In the genomic region with DNA sequence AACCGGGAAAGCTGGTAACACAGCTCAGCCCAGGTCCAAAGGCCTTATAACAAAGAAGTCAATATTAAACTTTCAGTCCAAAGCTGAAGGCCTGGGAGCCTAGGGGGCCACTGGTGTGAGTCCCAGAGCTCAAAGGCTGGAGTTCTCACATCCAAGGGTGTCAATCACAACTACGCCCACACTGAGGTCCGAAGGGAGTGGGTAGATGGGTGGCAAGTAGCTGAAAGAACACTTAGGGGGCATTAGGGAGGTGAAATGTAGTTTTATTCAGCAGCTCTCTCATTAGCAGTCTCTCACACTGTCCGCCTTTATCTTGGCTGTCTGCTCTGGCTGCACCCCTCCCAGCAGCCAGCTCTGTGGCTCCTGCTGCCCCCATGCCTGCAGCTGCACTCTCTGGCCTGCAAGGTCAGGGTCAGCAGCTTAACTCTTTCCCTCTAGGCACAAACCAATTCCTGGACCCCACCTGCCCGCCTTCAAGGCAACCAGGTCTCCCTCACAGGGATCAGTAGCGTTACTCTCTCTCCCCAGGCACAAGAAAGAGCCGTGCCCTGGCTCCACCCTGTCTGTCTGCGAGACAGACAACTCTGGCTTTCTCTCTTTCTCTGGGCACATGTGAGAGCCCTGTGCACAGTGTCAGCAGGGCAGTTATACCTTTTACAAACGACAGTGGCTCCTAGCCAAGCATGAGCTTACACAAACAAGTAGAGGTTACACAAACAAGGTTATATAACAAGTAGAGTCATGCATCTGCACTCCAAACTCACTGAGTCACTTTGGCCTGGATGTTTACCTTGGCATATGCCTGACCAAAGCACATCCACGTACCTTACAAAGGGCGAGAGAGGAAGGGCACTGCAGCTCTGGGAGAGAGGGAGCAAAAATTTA, we compare ENCODE assay signal across 14 cellular contexts.
DNase-seq lines count a peak whose midpoint lies in the region; ATAC-seq and TF ChIP-seq lines count a peak whose summit lies in the region.
"Had no signal": no experiment of that assay in that cellular context is flagged by ENCODE, and none has a peak within 500 bp of the region (broad histone marks: within the 10 kb centered on the region; RNA-seq: fewer than 3 reads in every experiment).

No MANE protein-coding gene starts in this region.

- ATAC-seq in omental fat pad (ENCODE audit: low FRiP score) = no peak
- ATAC-seq: T-helper 17 cell had no signal

- peaks cover 0 to 4% (median 0%) of the 10 kb centered on the region in 4 donors for H3K4me1 ChIP-seq in stomach
- H3K4me1 ChIP-seq: HAP-1 had no signal

- intact Hi-C loops in stomach (cut with DNase I; ENCODE audit: low total_unique reads) = no loop called here

- no peaks in the 10 kb centered on the region for H3K27me3 ChIP-seq in stomach

- WGBS in stomach, 5 donors = 40 to 52% (median 43%) methylated on average over 11 of the region's 11 CpGs

- TF ChIP-seq CTCF in stomach (IDR thresholded peaks at IDR 0.05) (no peak), omental fat pad (IDR thresholded peaks at IDR 0.05) (no peak)

- no peaks in the 10 kb centered on the region for H3K9me3 ChIP-seq in stomach
- H3K9me3 ChIP-seq: HAP-1 had no signal

- peak in 2 of 3 experiments; percentile 16 to 49 for DNase-seq in NCI-H1417 (lab: John Stamatoyannopoulos, UW)
- no peak for DNase-seq in NCI-H1417 treated with DMSO at 0.1 percent for 48 hours (lab: John Stamatoyannopoulos, UW)
- DNase-seq in SHP77 treated with DMSO at 0.1 percent for 48 hours (lab: John Stamatoyannopoulos, UW) = peak; percentile 45
- DNase-seq in kidney glomerular epithelial cell (lab: John Stamatoyannopoulos, UW) = peak; percentile 56
- peak; percentile 61 for DNase-seq in stomach
- no peak for DNase-seq in omental fat pad (ENCODE audit: low spot score)
- no peak for DNase-seq in cerebellar nuclear complex (lab: John Stamatoyannopoulos, UW)
- no peak for DNase-seq in erythroblast (lab: John Stamatoyannopoulos, UW)
- DNase-seq: 8988T; activated CD4-positive, alpha-beta T cell treated with anti-CD3 and anti-CD28 coated beads for 48 hours; anterior cingulate cortex; T-helper 17 cell; trophoblast cell had no signal

- no peak overlapping the region for H3K4me3 ChIP-seq in stomach
- H3K4me3 ChIP-seq: HAP-1 had no signal

- H3K36me3 ChIP-seq in stomach = no peaks in the 10 kb centered on the region
- H3K36me3 ChIP-seq: HAP-1 had no signal

- TF ChIP-seq POLR2A in stomach (IDR thresholded peaks at IDR 0.05) = no peak
- TF ChIP-seq POLR2A in erythroblast (IDR thresholded peaks at IDR 0.05; ENCODE audit: low read length) = no peak

- H3K27ac ChIP-seq in stomach = no peak overlapping the region

- no peak for TF ChIP-seq EP300 in stomach (IDR thresholded peaks at IDR 0.05)

Comparison
In these comparisons a context has a peak if more than half of its experiments do, and no peak if none do; other contexts are left out.
1. DNase-seq: peak in NCI-H1417 (2 of 3), SHP77 treated with DMSO at 0.1 percent for 48 hours (single experiment), kidney glomerular epithelial cell (single experiment) and stomach (single experiment); none in NCI-H1417 treated with DMSO at 0.1 percent for 48 hours (single experiment), omental fat pad (single experiment), cerebellar nuclear complex (0 of 2) and erythroblast (0 of 2).